Comparison of ENCODE assay signal across 1 cellular context in the genomic region with DNA sequence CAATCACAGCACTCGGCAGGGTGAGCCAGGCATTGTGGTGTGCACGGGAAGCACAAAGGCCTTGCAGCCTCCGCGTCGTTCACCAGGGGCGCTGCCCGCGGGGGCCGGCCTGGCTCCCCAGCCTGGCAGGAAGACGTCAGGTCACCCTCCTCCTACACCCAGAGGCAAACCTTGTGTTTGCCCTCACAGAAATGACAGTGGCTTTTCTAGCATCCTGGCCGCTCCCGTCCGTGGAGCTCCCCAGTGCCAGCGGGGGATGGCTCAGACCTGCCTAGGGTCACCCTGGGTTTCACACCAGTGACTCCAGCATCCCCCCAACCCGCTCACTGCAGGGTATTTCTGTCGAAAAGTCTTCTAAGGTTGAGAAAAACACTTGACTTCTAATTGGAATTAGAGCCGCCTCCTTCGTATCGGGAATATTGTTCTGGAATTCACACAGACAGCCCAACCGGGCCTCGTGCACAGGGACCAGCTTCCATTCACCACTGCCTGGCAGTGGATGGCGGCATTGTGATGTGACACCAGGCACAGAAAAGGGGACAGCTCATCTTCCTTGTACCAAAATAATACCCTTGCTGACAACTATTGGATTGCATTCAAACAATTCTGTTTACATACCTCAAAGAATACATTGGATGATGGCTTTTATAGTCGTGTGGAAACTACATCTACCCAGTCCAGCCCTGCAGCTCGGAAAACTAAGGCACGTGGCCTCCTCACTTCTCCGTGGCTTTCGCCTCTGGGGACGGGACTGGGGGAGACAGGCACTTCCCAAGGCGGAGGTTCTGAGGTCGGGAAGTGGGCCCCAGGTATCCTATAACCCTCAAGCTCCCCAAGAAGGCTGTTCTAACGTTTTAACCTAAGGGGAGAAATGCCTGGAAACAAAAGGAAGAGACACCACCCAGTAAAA.
TF ChIP-seq lines count a peak whose summit lies in the region.

No MANE protein-coding gene starts in this region.

TF ChIP-seq in GM23338, 12 proteins besides CTCF, POLR2A, EP300 and RAD21 (continued from another document):
- TF ChIP-seq, protein P1, sequence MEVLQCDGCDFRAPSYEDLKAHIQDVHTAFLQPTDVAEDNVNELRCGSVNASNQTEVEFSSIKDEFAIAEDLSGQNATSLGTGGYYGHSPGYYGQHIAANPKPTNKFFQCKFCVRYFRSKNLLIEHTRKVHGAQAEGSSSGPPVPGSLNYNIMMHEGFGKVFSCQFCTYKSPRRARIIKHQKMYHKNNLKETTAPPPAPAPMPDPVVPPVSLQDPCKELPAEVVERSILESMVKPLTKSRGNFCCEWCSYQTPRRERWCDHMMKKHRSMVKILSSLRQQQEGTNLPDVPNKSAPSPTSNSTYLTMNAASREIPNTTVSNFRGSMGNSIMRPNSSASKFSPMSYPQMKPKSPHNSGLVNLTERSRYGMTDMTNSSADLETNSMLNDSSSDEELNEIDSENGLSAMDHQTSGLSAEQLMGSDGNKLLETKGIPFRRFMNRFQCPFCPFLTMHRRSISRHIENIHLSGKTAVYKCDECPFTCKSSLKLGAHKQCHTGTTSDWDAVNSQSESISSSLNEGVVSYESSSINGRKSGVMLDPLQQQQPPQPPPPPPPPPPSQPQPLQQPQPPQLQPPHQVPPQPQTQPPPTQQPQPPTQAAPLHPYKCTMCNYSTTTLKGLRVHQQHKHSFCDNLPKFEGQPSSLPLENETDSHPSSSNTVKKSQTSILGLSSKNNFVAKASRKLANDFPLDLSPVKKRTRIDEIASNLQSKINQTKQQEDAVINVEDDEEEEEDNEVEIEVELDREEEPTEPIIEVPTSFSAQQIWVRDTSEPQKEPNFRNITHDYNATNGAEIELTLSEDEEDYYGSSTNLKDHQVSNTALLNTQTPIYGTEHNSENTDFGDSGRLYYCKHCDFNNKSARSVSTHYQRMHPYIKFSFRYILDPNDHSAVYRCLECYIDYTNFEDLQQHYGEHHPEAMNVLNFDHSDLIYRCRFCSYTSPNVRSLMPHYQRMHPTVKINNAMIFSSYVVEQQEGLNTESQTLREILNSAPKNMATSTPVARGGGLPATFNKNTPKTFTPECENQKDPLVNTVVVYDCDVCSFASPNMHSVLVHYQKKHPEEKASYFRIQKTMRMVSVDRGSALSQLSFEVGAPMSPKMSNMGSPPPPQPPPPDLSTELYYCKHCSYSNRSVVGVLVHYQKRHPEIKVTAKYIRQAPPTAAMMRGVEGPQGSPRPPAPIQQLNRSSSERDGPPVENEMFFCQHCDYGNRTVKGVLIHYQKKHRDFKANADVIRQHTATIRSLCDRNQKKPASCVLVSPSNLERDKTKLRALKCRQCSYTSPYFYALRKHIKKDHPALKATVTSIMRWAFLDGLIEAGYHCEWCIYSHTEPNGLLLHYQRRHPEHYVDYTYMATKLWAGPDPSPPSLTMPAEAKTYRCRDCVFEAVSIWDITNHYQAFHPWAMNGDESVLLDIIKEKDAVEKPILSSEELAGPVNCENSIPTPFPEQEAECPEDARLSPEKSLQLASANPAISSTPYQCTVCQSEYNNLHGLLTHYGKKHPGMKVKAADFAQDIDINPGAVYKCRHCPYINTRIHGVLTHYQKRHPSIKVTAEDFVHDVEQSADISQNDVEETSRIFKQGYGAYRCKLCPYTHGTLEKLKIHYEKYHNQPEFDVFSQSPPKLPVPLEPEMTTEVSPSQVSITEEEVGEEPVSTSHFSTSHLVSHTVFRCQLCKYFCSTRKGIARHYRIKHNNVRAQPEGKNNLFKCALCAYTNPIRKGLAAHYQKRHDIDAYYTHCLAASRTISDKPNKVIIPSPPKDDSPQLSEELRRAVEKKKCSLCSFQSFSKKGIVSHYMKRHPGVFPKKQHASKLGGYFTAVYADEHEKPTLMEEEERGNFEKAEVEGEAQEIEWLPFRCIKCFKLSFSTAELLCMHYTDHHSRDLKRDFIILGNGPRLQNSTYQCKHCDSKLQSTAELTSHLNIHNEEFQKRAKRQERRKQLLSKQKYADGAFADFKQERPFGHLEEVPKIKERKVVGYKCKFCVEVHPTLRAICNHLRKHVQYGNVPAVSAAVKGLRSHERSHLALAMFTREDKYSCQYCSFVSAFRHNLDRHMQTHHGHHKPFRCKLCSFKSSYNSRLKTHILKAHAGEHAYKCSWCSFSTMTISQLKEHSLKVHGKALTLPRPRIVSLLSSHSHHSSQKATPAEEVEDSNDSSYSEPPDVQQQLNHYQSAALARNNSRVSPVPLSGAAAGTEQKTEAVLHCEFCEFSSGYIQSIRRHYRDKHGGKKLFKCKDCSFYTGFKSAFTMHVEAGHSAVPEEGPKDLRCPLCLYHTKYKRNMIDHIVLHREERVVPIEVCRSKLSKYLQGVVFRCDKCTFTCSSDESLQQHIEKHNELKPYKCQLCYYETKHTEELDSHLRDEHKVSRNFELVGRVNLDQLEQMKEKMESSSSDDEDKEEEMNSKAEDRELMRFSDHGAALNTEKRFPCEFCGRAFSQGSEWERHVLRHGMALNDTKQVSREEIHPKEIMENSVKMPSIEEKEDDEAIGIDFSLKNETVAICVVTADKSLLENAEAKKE (CRISPR knock-in tag; IDR thresholded peaks at IDR 0.05), result no peak
- TF ChIP-seq, protein P2, sequence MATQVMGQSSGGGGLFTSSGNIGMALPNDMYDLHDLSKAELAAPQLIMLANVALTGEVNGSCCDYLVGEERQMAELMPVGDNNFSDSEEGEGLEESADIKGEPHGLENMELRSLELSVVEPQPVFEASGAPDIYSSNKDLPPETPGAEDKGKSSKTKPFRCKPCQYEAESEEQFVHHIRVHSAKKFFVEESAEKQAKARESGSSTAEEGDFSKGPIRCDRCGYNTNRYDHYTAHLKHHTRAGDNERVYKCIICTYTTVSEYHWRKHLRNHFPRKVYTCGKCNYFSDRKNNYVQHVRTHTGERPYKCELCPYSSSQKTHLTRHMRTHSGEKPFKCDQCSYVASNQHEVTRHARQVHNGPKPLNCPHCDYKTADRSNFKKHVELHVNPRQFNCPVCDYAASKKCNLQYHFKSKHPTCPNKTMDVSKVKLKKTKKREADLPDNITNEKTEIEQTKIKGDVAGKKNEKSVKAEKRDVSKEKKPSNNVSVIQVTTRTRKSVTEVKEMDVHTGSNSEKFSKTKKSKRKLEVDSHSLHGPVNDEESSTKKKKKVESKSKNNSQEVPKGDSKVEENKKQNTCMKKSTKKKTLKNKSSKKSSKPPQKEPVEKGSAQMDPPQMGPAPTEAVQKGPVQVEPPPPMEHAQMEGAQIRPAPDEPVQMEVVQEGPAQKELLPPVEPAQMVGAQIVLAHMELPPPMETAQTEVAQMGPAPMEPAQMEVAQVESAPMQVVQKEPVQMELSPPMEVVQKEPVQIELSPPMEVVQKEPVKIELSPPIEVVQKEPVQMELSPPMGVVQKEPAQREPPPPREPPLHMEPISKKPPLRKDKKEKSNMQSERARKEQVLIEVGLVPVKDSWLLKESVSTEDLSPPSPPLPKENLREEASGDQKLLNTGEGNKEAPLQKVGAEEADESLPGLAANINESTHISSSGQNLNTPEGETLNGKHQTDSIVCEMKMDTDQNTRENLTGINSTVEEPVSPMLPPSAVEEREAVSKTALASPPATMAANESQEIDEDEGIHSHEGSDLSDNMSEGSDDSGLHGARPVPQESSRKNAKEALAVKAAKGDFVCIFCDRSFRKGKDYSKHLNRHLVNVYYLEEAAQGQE (IDR thresholded peaks at IDR 0.05; ENCODE audit: unreplicated experiment), result no peak
- TF ChIP-seq ZNF114 (CRISPR knock-in tag; IDR thresholded peaks at IDR 0.05) (no peak), ZNF331 (CRISPR knock-in tag; IDR thresholded peaks at IDR 0.05; ENCODE audit: low read depth) (no peak)
